1 cellular context compared by ENCODE assay signal in genomic region chr6:16128759-16129622, GRCh38.
A peak's percentile ranks its signal among the peaks of the same experiment; 100 is the strongest.
TF ChIP-seq lines count a peak whose summit lies in the region.

Gene MYLIP (plus strand): TSS chr6:16129086. CDS start chr6:16129323, 237 bp downstream.

TF ChIP-seq in K562, 482 proteins besides CTCF, POLR2A, EP300 and RAD21 (continued from another document and continues in another):
- peak; percentile 91 for TF ChIP-seq PATZ1 (CRISPR knock-in tag; IDR thresholded peaks at IDR 0.05; ENCODE audit: borderline replicate concordance)
- no peak; the same call in 1 of the 2 replicates for TF ChIP-seq SMARCA4 (IDR thresholded peaks at IDR 0.05)
- peak; percentile 40; the same call in 1 of the 2 replicates for TF ChIP-seq NFRKB (IDR thresholded peaks at IDR 0.05; ENCODE audit: low read depth)
- peak; percentile 64; the same call in 1 of the 2 replicates for TF ChIP-seq ZNF695 (CRISPR knock-in tag; IDR thresholded peaks at IDR 0.05)
- TF ChIP-seq ZNF449 (CRISPR knock-in tag; IDR thresholded peaks at IDR 0.05), result no peak
- no peak for TF ChIP-seq MECOM (CRISPR knock-in tag; IDR thresholded peaks at IDR 0.05)
- TF ChIP-seq THRA (IDR thresholded peaks at IDR 0.05), result no peak
- TF ChIP-seq ZNF589 (CRISPR knock-in tag; IDR thresholded peaks at IDR 0.05; ENCODE audit: low read depth), result no peak; the same call in 1 of the 2 replicates
- TF ChIP-seq BDP1 (IDR thresholded peaks at IDR 0.05; ENCODE audit: insufficient read depth, insufficient read length), result no peak
- TF ChIP-seq NRF1 (conservative IDR thresholded peaks at IDR 0.05 in 1 of 2, IDR thresholded peaks at IDR 0.05 in 1 of 2), result peak; percentile 31 to 41; a peak in 2 of 4 replicates
- TF ChIP-seq ZNF75A (CRISPR knock-in tag; IDR thresholded peaks at IDR 0.05), result peak; percentile 46; the same call in 1 of the 2 replicates
- no peak for TF ChIP-seq SIRT6 (IDR thresholded peaks at IDR 0.05; ENCODE audit: low read depth, low read length)
- peak; percentile 46; the same call in 1 of the 2 replicates for TF ChIP-seq ZNF583 (CRISPR knock-in tag; IDR thresholded peaks at IDR 0.05)
- TF ChIP-seq DPF2 (IDR thresholded peaks at IDR 0.05), result 0 out of 2 replicates have a peak, but pooled peaks have one; percentile 58
- TF ChIP-seq ZHX1 (conservative IDR thresholded peaks at IDR 0.05; ENCODE audit: low read length), result no peak; the same call in 1 of the 2 replicates
- TF ChIP-seq ATF7 (IDR thresholded peaks at IDR 0.05), result peak; percentile 69
- no peak for TF ChIP-seq FOXA3 (CRISPR knock-in tag; conservative IDR thresholded peaks at IDR 0.05 in 1 of 2, IDR thresholded peaks at IDR 0.05 in 1 of 2)
- no peak; the same call in 1 of the 2 replicates for TF ChIP-seq ZBTB12 (CRISPR knock-in tag; IDR thresholded peaks at IDR 0.05)
- TF ChIP-seq CAMTA2 (CRISPR knock-in tag; conservative IDR thresholded peaks at IDR 0.05), result peak; percentile 75; the same call in 1 of the 2 replicates
- peak; percentile 91 for TF ChIP-seq PHTF2 (CRISPR knock-in tag; IDR thresholded peaks at IDR 0.05)
- TF ChIP-seq ZNF347 (CRISPR knock-in tag; IDR thresholded peaks at IDR 0.05; ENCODE audit: low read depth), result 0 out of 2 replicates have a peak, but pooled peaks have one; percentile 47
- TF ChIP-seq HES1 (IDR thresholded peaks at IDR 0.05; ENCODE audit: low read depth), result peak; percentile 37; the same call in 1 of the 2 replicates
- peak; percentile 58 for TF ChIP-seq GABPA (tag; conservative IDR thresholded peaks at IDR 0.05; ENCODE audit: low read depth)
- TF ChIP-seq SNRNP70 (optimal IDR thresholded peaks at IDR 0.05; ENCODE audit: low read depth, low read length), result no peak
- peak; percentile 75; the same call in 1 of the 2 replicates for TF ChIP-seq ILF3 (IDR thresholded peaks at IDR 0.05; ENCODE audit: borderline replicate concordance)
- peak; percentile 95 for TF ChIP-seq PKNOX1 (IDR thresholded peaks at IDR 0.05)
- TF ChIP-seq HNRNPH1 (optimal IDR thresholded peaks at IDR 0.05; ENCODE audit: low read depth, low read length), result peak; percentile 95
- 0 out of 2 replicates have a peak, but pooled peaks have one; percentile 87 for TF ChIP-seq ZC3H4 (CRISPR knock-in tag; IDR thresholded peaks at IDR 0.05; ENCODE audit: borderline replicate concordance)
- no peak for TF ChIP-seq ZNF134 (CRISPR knock-in tag; conservative IDR thresholded peaks at IDR 0.05)
- no peak; the same call in none of the 2 replicates for TF ChIP-seq HCFC1 (IDR thresholded peaks at IDR 0.05; ENCODE audit: low read depth, low read length)
- TF ChIP-seq STAT5B (CRISPR knock-in tag; IDR thresholded peaks at IDR 0.05), result no peak
- no peak for TF ChIP-seq TAL1 (IDR thresholded peaks at IDR 0.05)
- TF ChIP-seq FOS (IDR thresholded peaks at IDR 0.05; ENCODE audit: extremely low read depth, insufficient read length), result peak; percentile 85
- TF ChIP-seq SFPQ (IDR thresholded peaks at IDR 0.05; ENCODE audit: low read depth, low read length), result no peak
- peak; percentile 78; the same call in 1 of the 2 replicates for TF ChIP-seq STAG1 (CRISPR knock-in tag; IDR thresholded peaks at IDR 0.05; ENCODE audit: borderline replicate concordance)
- TF ChIP-seq HMG20B (CRISPR knock-in tag; IDR thresholded peaks at IDR 0.05), result peak; percentile 55; the same call in 1 of the 2 replicates
- TF ChIP-seq ZNF644 (tag; IDR thresholded peaks at IDR 0.05; ENCODE audit: low read depth), result no peak
- TF ChIP-seq ZKSCAN3 (CRISPR knock-in tag; IDR thresholded peaks at IDR 0.05), result no peak
- peak; percentile 88 for TF ChIP-seq GTF2E2 (tag; IDR thresholded peaks at IDR 0.05)
- TF ChIP-seq THRB (CRISPR knock-in tag; conservative IDR thresholded peaks at IDR 0.05), result peak; percentile 98
- no peak for TF ChIP-seq MTA2 (IDR thresholded peaks at IDR 0.05; ENCODE audit: low read depth)
- TF ChIP-seq SAFB2 (IDR thresholded peaks at IDR 0.05; ENCODE audit: borderline replicate concordance, low read depth, low read length, severe bottlenecking), result no peak
- TF ChIP-seq ARNT (IDR thresholded peaks at IDR 0.05), result peak in 1 of 2 experiments; percentile 68; a peak in 1 of 4 replicates
- TF ChIP-seq SMAD2 (IDR thresholded peaks at IDR 0.05; ENCODE audit: low read depth, low read length), result no peak
- peak; percentile 87; the same call in 1 of the 2 replicates for TF ChIP-seq IRF1 (CRISPR knock-in tag; IDR thresholded peaks at IDR 0.05; ENCODE audit: borderline replicate concordance)
- TF ChIP-seq ZBTB34 (CRISPR knock-in tag; IDR thresholded peaks at IDR 0.05), result 0 out of 2 replicates have a peak, but pooled peaks have one; percentile 14
- no peak for TF ChIP-seq NR2C1 (IDR thresholded peaks at IDR 0.05)
- 0 out of 2 replicates have a peak, but pooled peaks have one; percentile 38 for TF ChIP-seq NR2C1 (tag; IDR thresholded peaks at IDR 0.05)
- peak; percentile 100 for TF ChIP-seq SUPT5H (IDR thresholded peaks at IDR 0.05)
- peak; percentile 25; the same call in 1 of the 2 replicates for TF ChIP-seq ADNP (tag; IDR thresholded peaks at IDR 0.05)
- peak; percentile 93 for TF ChIP-seq RBM25 (IDR thresholded peaks at IDR 0.05; ENCODE audit: low read depth, low read length, severe bottlenecking)
- TF ChIP-seq ZNF212 (CRISPR knock-in tag; IDR thresholded peaks at IDR 0.05), result peak; percentile 78; the same call in 1 of the 2 replicates
